ENCODE assay signal across 10 cellular contexts in genomic region chr15:45648521-45649200, GRCh38. TPM values are rescaled to one million over a fixed set of nuclear protein-coding genes. Genes with fewer than 3 reads are reported as not detected.
DNase-seq lines count a peak whose midpoint lies in the region; ATAC-seq and TF ChIP-seq lines count a peak whose summit lies in the region.
"Had no signal": no experiment of that assay in that cellular context is flagged by ENCODE, and none has a peak within 500 bp of the region (broad histone marks: within the 10 kb centered on the region; RNA-seq: fewer than 3 reads in every experiment).

No MANE protein-coding gene starts in this region.

- H3K79me2 ChIP-seq in H9 (ENCODE audit: insufficient read depth, low read length): no peaks in the 10 kb centered on the region

- peak overlapping the region; percentile 34 for H3K27ac ChIP-seq in AG04450 (ENCODE audit: low read depth, low read length)
- no peak overlapping the region for H3K27ac ChIP-seq in H9 (ENCODE audit: insufficient read length, low read depth, low read length)
- no peak overlapping the region for H3K27ac ChIP-seq in tibial artery

- no peak overlapping the region for H4K5ac ChIP-seq in H9 (ENCODE audit: insufficient read length, low read depth, low read length)

- no peaks in the 10 kb centered on the region for H3K4me1 ChIP-seq in H9 (ENCODE audit: insufficient read depth, low read length)
- H3K4me1 ChIP-seq in tibial artery: peaks cover 0 to 77% (median 36%) of the 10 kb centered on the region in 4 donors

- no peaks in the 10 kb centered on the region for H3K36me3 ChIP-seq in tibial artery

- H3K4me2 ChIP-seq in H9 (ENCODE audit: insufficient read depth, insufficient read length, low read length): no peak overlapping the region

- no peak overlapping the region for H2BK12ac ChIP-seq in H9 (ENCODE audit: insufficient read length, low read depth, low read length)

- no peak overlapping the region for H3K18ac ChIP-seq in H9 (ENCODE audit: insufficient read length, low read depth, low read length)

- no peak overlapping the region for H3K9ac ChIP-seq in H9 (ENCODE audit: extremely low read depth, insufficient read length, low read length)

- H3K79me1 ChIP-seq in H9 (ENCODE audit: insufficient read depth, low read depth, low read length, poor library complexity, severe bottlenecking): no peaks in the 10 kb centered on the region

- no peak overlapping the region for H2AK5ac ChIP-seq in H9 (ENCODE audit: insufficient read length, low read length)

- no peaks in the 10 kb centered on the region for H3K36me3 Mint-ChIP-seq in H9 (ENCODE audit: insufficient read depth in 1 of 3, low read depth in 3 of 3)
- H3K36me3 Mint-ChIP-seq in activated T-helper 17 cell treated with anti-CD3 and anti-CD28 coated beads, Interleukin-2, amount 50 U/mL, for 72 hours (ENCODE audit: low read depth): peaks cover 80% of the 10 kb centered on the region
- H3K36me3 Mint-ChIP-seq: brain had no signal

- no peak overlapping the region for H3K4ac ChIP-seq in H9 (ENCODE audit: low read depth, low read length)

- H3K9me3 Mint-ChIP-seq in H9: peaks cover 0 to 3% of the 10 kb centered on the region in 2 experiments; a peak in 1 of 5 replicates
- peaks cover 4% of the 10 kb centered on the region for H3K9me3 Mint-ChIP-seq in activated T-helper 17 cell treated with anti-CD3 and anti-CD28 coated beads, Interleukin-2, amount 50 U/mL, for 72 hours
- H3K9me3 Mint-ChIP-seq: brain had no signal

- DNase-seq in AG04450 (ENCODE audit: low read depth, low spot score) (no peak), H9 (no peak), kidney glomerular epithelial cell (lab: John Stamatoyannopoulos, UW) (peak; percentile 86), cerebellum (ENCODE audit: low spot score) (no peak), tibial artery (no peak), ureter (ENCODE audit: low spot score) (no peak), NCI-H1417 treated with DMSO at 0.1 percent for 48 hours (lab: John Stamatoyannopoulos, UW) (no peak)
- DNase-seq: nucleus accumbens had no signal

- no peak overlapping the region for H4K91ac ChIP-seq in H9 (ENCODE audit: insufficient read length, low read depth, low read length)

- no peaks in the 10 kb centered on the region for H3K23me2 ChIP-seq in H9 (ENCODE audit: insufficient read length, low read depth, low read length, poor library complexity, severe bottlenecking)

- no peaks in the 10 kb centered on the region for H4K20me1 ChIP-seq in H9 (ENCODE audit: control insufficient read depth, insufficient read depth, insufficient read length)

- H3K4me3 Mint-ChIP-seq in H9: no peak overlapping the region
- peak overlapping the region; percentile 73 for H3K4me3 Mint-ChIP-seq in activated T-helper 17 cell treated with anti-CD3 and anti-CD28 coated beads, Interleukin-2, amount 50 U/mL, for 72 hours
- H3K4me3 Mint-ChIP-seq: brain had no signal

- no peaks in the 10 kb centered on the region; the same call in 1 of the 2 replicates for H3K27me3 Mint-ChIP-seq in H9 (ENCODE audit: low read depth)
- no peaks in the 10 kb centered on the region for H3K27me3 Mint-ChIP-seq in activated T-helper 17 cell treated with anti-CD3 and anti-CD28 coated beads, Interleukin-2, amount 50 U/mL, for 72 hours

- no peak overlapping the region for H3T11ph ChIP-seq in H9 (ENCODE audit: low read length)

- H4K8ac ChIP-seq in H9 (replicated peaks; ENCODE audit: insufficient read length, low read depth, low read length): no peak overlapping the region

- no peak overlapping the region for H2BK5ac ChIP-seq in H9 (ENCODE audit: insufficient read length, low read length)

- WGBS in H9 (ENCODE audit: extremely low coverage, insufficient read length, low lambda C conversion rate): no CpG with 5 or more reads among the region's 4 CpGs

- H3K27ac Mint-ChIP-seq in H9: no peak overlapping the region
- H3K27ac Mint-ChIP-seq in activated T-helper 17 cell treated with anti-CD3 and anti-CD28 coated beads, Interleukin-2, amount 50 U/mL, for 72 hours: peak overlapping the region; percentile 84

- CTCF ChIA-PET in AG04450 (lab: Charles Lee): no interaction called here

- no peak overlapping the region for H2BK120ac ChIP-seq in H9 (ENCODE audit: low read depth, low read length, poor library complexity, severe bottlenecking)

- no peak overlapping the region for H3K23ac ChIP-seq in H9 (ENCODE audit: insufficient read length, low read depth, low read length)

- H3K14ac ChIP-seq in H9 (ENCODE audit: insufficient read depth, low read length): peak overlapping the region; percentile 53; the same call in 1 of the 2 replicates

- H2BK15ac ChIP-seq in H9 (ENCODE audit: low read depth, low read length): no peak overlapping the region

- H3K27me3 ChIP-seq in AG04450 (ENCODE audit: control insufficient read depth, insufficient read depth, low read length) (no peaks in the 10 kb centered on the region), H9 (ENCODE audit: insufficient read depth, low read length) (no peaks in the 10 kb centered on the region), tibial artery (no peaks in the 10 kb centered on the region)

- POLR2A ChIA-PET in AG04450 (lab: Yijun Ruan, JAX): interaction anchor here (1.1 kb wide), 1 partner anchor 16 kb away, joined by 3 read pairs; no protein-coding TSS in a partner anchor

- TF ChIP-seq CTCF in AG04450 (IDR thresholded peaks at IDR 0.05; ENCODE audit: low read depth, low read length) (no peak), H9 (conservative IDR thresholded peaks at IDR 0.05) (no peak), tibial artery (IDR thresholded peaks at IDR 0.05) (no peak)

- H3K9me3 ChIP-seq in AG04450 (ENCODE audit: control insufficient read depth, insufficient read depth, low read length): peaks cover 9% of the 10 kb centered on the region
- H3K9me3 ChIP-seq in H9 (ENCODE audit: control insufficient read depth, low read depth, low read length): no peaks in the 10 kb centered on the region
- no peaks in the 10 kb centered on the region for H3K9me3 ChIP-seq in tibial artery

- no peak overlapping the region for H2BK20ac ChIP-seq in H9 (ENCODE audit: low read depth, low read length, poor library complexity, severe bottlenecking)

- peak; percentile 14 for ATAC-seq in activated T-helper 17 cell treated with anti-CD3 and anti-CD28 coated beads, Interleukin-2, amount 50 U/mL, for 72 hours (replicated peaks)

- peaks cover 0 to 4% of the 10 kb centered on the region in 2 experiments; a peak in 1 of 4 replicates for H3K4me1 Mint-ChIP-seq in H9
- H3K4me1 Mint-ChIP-seq in activated T-helper 17 cell treated with anti-CD3 and anti-CD28 coated beads, Interleukin-2, amount 50 U/mL, for 72 hours: peaks cover 63% of the 10 kb centered on the region

- intact Hi-C loops in tibial artery (cut with DNase I; ENCODE audit: low total_unique reads): loop anchor here (10.0 kb wide), 1 partner anchor 484 kb away; no protein-coding TSS in a partner anchor

- H2AFZ ChIP-seq in H9 (ENCODE audit: low read length): no peak overlapping the region

- H3K4me3 ChIP-seq in AG04450 (ENCODE audit: low read depth, low read length) (no peak overlapping the region), tibial artery (no peak overlapping the region)

- no peak overlapping the region for H3K56ac ChIP-seq in H9 (ENCODE audit: insufficient read length, low read depth, low read length)

RNA-seq across cellular contexts. Expression of gene SQOR, which starts 13.8 kb away (rescaled TPM):
- polyA plus RNA-seq in AG04450 (2011; rRNA removed): 74.3 and 74.4 TPM in 2 replicates
- 50.5 and 66.2 TPM in 2 replicates for polyA minus RNA-seq in AG04450 (2011; rRNA and poly(A)+ RNA removed)
- total RNA-seq in H9 (2021) (0.17 TPM in 1 of 2 replicates, not detected in the other), cerebellum (3.4 TPM), ureter (51.6 TPM)
- total RNA-seq in activated T-helper 17 cell treated with anti-CD3 and anti-CD28 coated beads, Interleukin-2, amount 50 U/mL, for 72 hours: 100 to 1,000 TPM; 129 to 275 TPM

Comparison
In these comparisons a context has a peak if more than half of its experiments do, and no peak if none do; other contexts are left out.
1. RNA of gene SQOR, which starts 13.8 kb away (total RNA-seq): 129 to 275 TPM in activated T-helper 17 cell treated with anti-CD3 and anti-CD28 coated beads, Interleukin-2, amount 50 U/mL, for 72 hours and 51.6 TPM in ureter (single experiment); 3.4 TPM in cerebellum (single experiment) and 0.17 TPM in H9; every median in the first group is over 10 times any median in the second.